In genomic region chr1:34865981-34866761, GRCh38 we compare ENCODE assay signal across 1 cellular context.
TF ChIP-seq lines count a peak whose summit lies in the region.

No MANE protein-coding gene starts in this region.

TF ChIP-seq in HepG2, 621 proteins besides CTCF, POLR2A, EP300 and RAD21 (continued from another document and continues in another):
- no peak for TF ChIP-seq PRDM10 (CRISPR knock-in tag; IDR thresholded peaks at IDR 0.05; ENCODE audit: low read depth)
- no peak for TF ChIP-seq ZKSCAN5 (CRISPR knock-in tag; IDR thresholded peaks at IDR 0.05)
- no peak for TF ChIP-seq ZKSCAN1 (IDR thresholded peaks at IDR 0.05; ENCODE audit: low read length)
- no peak for TF ChIP-seq SNAPC4 (CRISPR knock-in tag; IDR thresholded peaks at IDR 0.05)
- TF ChIP-seq ZMYM2 (CRISPR knock-in tag; IDR thresholded peaks at IDR 0.05) = no peak
- no peak for TF ChIP-seq TBP (CRISPR knock-in tag; IDR thresholded peaks at IDR 0.05)
- TF ChIP-seq STAT5B (CRISPR knock-in tag; IDR thresholded peaks at IDR 0.05) = no peak
- peak; percentile 56; the same call in 1 of the 2 replicates for TF ChIP-seq ZNF598 (CRISPR knock-in tag; IDR thresholded peaks at IDR 0.05; ENCODE audit: borderline replicate concordance)
- TF ChIP-seq MXD3 (CRISPR knock-in tag; IDR thresholded peaks at IDR 0.05) = peak; percentile 29; the same call in 1 of the 2 replicates
- TF ChIP-seq ZNF430 (CRISPR knock-in tag; IDR thresholded peaks at IDR 0.05) = no peak
- TF ChIP-seq ZNF619 (CRISPR knock-in tag; IDR thresholded peaks at IDR 0.05) = no peak
- TF ChIP-seq PPARG (CRISPR knock-in tag; conservative IDR thresholded peaks at IDR 0.05) = 0 out of 2 replicates have a peak, but pooled peaks have one; percentile 26
- no peak for TF ChIP-seq MATR3 (CRISPR knock-in tag; IDR thresholded peaks at IDR 0.05)
- no peak for TF ChIP-seq ZNF839 (CRISPR knock-in tag; IDR thresholded peaks at IDR 0.05; ENCODE audit: borderline replicate concordance)
- TF ChIP-seq IKZF5 (CRISPR knock-in tag; IDR thresholded peaks at IDR 0.05) = peak; percentile 47; the same call in 1 of the 2 replicates
- no peak for TF ChIP-seq AGO1 (IDR thresholded peaks at IDR 0.05; ENCODE audit: low read depth, low read length, poor library complexity, severe bottlenecking)
- peak; percentile 50; the same call in 1 of the 2 replicates for TF ChIP-seq MAX (IDR thresholded peaks at IDR 0.05)
- TF ChIP-seq HMGXB4 (CRISPR knock-in tag; IDR thresholded peaks at IDR 0.05; ENCODE audit: borderline replicate concordance in 1 of 2, low read depth in 1 of 2) = peak; percentile 87 to 89
- no peak for TF ChIP-seq RBM22 (optimal IDR thresholded peaks at IDR 0.05; ENCODE audit: low read length)
- no peak for TF ChIP-seq CBFB (CRISPR knock-in tag; IDR thresholded peaks at IDR 0.05)
- no peak for TF ChIP-seq MTERF4 (CRISPR knock-in tag; IDR thresholded peaks at IDR 0.05)
- TF ChIP-seq JUN (CRISPR knock-in tag; IDR thresholded peaks at IDR 0.05) = no peak
- no peak for TF ChIP-seq ZNF816 (CRISPR knock-in tag; IDR thresholded peaks at IDR 0.05; ENCODE audit: borderline replicate concordance)
- no peak for TF ChIP-seq SP2 (CRISPR knock-in tag; IDR thresholded peaks at IDR 0.05)
- peak; percentile 8 for TF ChIP-seq TEAD3 (CRISPR knock-in tag; optimal IDR thresholded peaks at IDR 0.05; ENCODE audit: borderline replicate concordance)
- TF ChIP-seq MAZ (IDR thresholded peaks at IDR 0.05; ENCODE audit: borderline replicate concordance, low read depth, low read length) = no peak
- no peak for TF ChIP-seq MAZ (CRISPR knock-in tag; IDR thresholded peaks at IDR 0.05; ENCODE audit: low read depth)
- peak; percentile 48; the same call in 1 of the 2 replicates for TF ChIP-seq BHLHE40 (IDR thresholded peaks at IDR 0.05; ENCODE audit: low read length)
- TF ChIP-seq NPAS2 (CRISPR knock-in tag; IDR thresholded peaks at IDR 0.05; ENCODE audit: borderline replicate concordance) = no peak
- TF ChIP-seq POLR2AphosphoS2 (IDR thresholded peaks at IDR 0.05; ENCODE audit: low read depth, low read length) = no peak
- peak; percentile 70; the same call in 1 of the 2 replicates for TF ChIP-seq ZFP91 (CRISPR knock-in tag; IDR thresholded peaks at IDR 0.05; ENCODE audit: borderline replicate concordance)
- TF ChIP-seq TP53 (CRISPR knock-in tag; conservative IDR thresholded peaks at IDR 0.05) = no peak
- TF ChIP-seq ZNF747 (CRISPR knock-in tag; IDR thresholded peaks at IDR 0.05; ENCODE audit: borderline replicate concordance) = no peak
- TF ChIP-seq STAG1 (CRISPR knock-in tag; IDR thresholded peaks at IDR 0.05) = peak; percentile 52
- no peak for TF ChIP-seq E2F5 (CRISPR knock-in tag; conservative IDR thresholded peaks at IDR 0.05)
- TF ChIP-seq IRF1 (CRISPR knock-in tag; IDR thresholded peaks at IDR 0.05; ENCODE audit: low read depth) = no peak
- TF ChIP-seq ZNF10 (CRISPR knock-in tag; IDR thresholded peaks at IDR 0.05; ENCODE audit: borderline replicate concordance, low read depth) = no peak
- no peak for TF ChIP-seq PHF5A (CRISPR knock-in tag; IDR thresholded peaks at IDR 0.05; ENCODE audit: low read depth, unreplicated experiment)
- no peak for TF ChIP-seq ZNF788 (CRISPR knock-in tag; IDR thresholded peaks at IDR 0.05; ENCODE audit: borderline replicate concordance)
- no peak for TF ChIP-seq ZNF282 (IDR thresholded peaks at IDR 0.05; ENCODE audit: partially characterized antibody)
- TF ChIP-seq ZNF883 (CRISPR knock-in tag; IDR thresholded peaks at IDR 0.05; ENCODE audit: not compliant biosample characterization) = no peak
- no peak for TF ChIP-seq HES4 (CRISPR knock-in tag; IDR thresholded peaks at IDR 0.05; ENCODE audit: borderline replicate concordance)
- TF ChIP-seq REL (CRISPR knock-in tag; conservative IDR thresholded peaks at IDR 0.05) = no peak
- peak; percentile 43; the same call in 1 of the 2 replicates for TF ChIP-seq TFDP1 (CRISPR knock-in tag; IDR thresholded peaks at IDR 0.05; ENCODE audit: borderline replicate concordance)
